1 cellular context compared by ENCODE assay signal in genomic region chr11:66222358-66223149, GRCh38.
TF ChIP-seq lines count a peak whose summit lies in the region.

No MANE protein-coding gene starts in this region.

TF ChIP-seq in HepG2, 621 proteins besides CTCF, POLR2A, EP300 and RAD21 (continues in another document):
- TF ChIP-seq ZNF232 (CRISPR knock-in tag; IDR thresholded peaks at IDR 0.05; ENCODE audit: borderline replicate concordance), result no peak
- TF ChIP-seq ZNF549 (CRISPR knock-in tag; IDR thresholded peaks at IDR 0.05), result no peak
- TF ChIP-seq CBX2 (IDR thresholded peaks at IDR 0.05; ENCODE audit: low read depth, low read length), result no peak
- no peak for TF ChIP-seq CBX2 (CRISPR knock-in tag; IDR thresholded peaks at IDR 0.05; ENCODE audit: low read depth)
- TF ChIP-seq IRF9 (CRISPR knock-in tag; IDR thresholded peaks at IDR 0.05; ENCODE audit: borderline replicate concordance), result no peak
- TF ChIP-seq MYPOP (CRISPR knock-in tag; IDR thresholded peaks at IDR 0.05), result no peak
- peak; percentile 58; the same call in 1 of the 2 replicates for TF ChIP-seq ZNF782 (CRISPR knock-in tag; IDR thresholded peaks at IDR 0.05; ENCODE audit: borderline replicate concordance)
- no peak for TF ChIP-seq NR1H2 (CRISPR knock-in tag; IDR thresholded peaks at IDR 0.05; ENCODE audit: borderline replicate concordance, low read depth)
- no peak for TF ChIP-seq ZNF720 (CRISPR knock-in tag; IDR thresholded peaks at IDR 0.05)
- no peak for TF ChIP-seq PRDM4 (CRISPR knock-in tag; IDR thresholded peaks at IDR 0.05; ENCODE audit: borderline replicate concordance)
- TF ChIP-seq ZFP36 (IDR thresholded peaks at IDR 0.05; ENCODE audit: borderline replicate concordance, low read depth, low read length, partially characterized antibody), result no peak
- TF ChIP-seq AHR (CRISPR knock-in tag; IDR thresholded peaks at IDR 0.05), result 0 out of 2 replicates have a peak, but pooled peaks have one; percentile 66
- TF ChIP-seq ZNF234 (CRISPR knock-in tag; conservative IDR thresholded peaks at IDR 0.05), result no peak
- TF ChIP-seq NR2F6 (IDR thresholded peaks at IDR 0.05), result no peak
- peak; percentile 33; the same call in 1 of the 2 replicates for TF ChIP-seq NR2F6 (CRISPR knock-in tag; IDR thresholded peaks at IDR 0.05)
- no peak for TF ChIP-seq ZNF292 (CRISPR knock-in tag; IDR thresholded peaks at IDR 0.05; ENCODE audit: borderline replicate concordance, low read depth)
- no peak for TF ChIP-seq ZNF547 (CRISPR knock-in tag; IDR thresholded peaks at IDR 0.05)
- no peak for TF ChIP-seq FOSL1 (CRISPR knock-in tag; IDR thresholded peaks at IDR 0.05; ENCODE audit: borderline replicate concordance)
- TF ChIP-seq BCLAF1 (IDR thresholded peaks at IDR 0.05), result no peak
- peak; percentile 61; the same call in 1 of the 2 replicates for TF ChIP-seq ZNF501 (CRISPR knock-in tag; IDR thresholded peaks at IDR 0.05)
- TF ChIP-seq CC2D1A (CRISPR knock-in tag; IDR thresholded peaks at IDR 0.05), result no peak
- no peak for TF ChIP-seq TCF7 (IDR thresholded peaks at IDR 0.05; ENCODE audit: low read depth)
- TF ChIP-seq MAX (IDR thresholded peaks at IDR 0.05), result peak; percentile 70; the same call in 1 of the 2 replicates
- peak; percentile 42; the same call in 1 of the 2 replicates for TF ChIP-seq FOXP4 (CRISPR knock-in tag; IDR thresholded peaks at IDR 0.05)
- TF ChIP-seq ZNF354B (CRISPR knock-in tag; IDR thresholded peaks at IDR 0.05), result no peak
- TF ChIP-seq KDM5B (CRISPR knock-in tag; IDR thresholded peaks at IDR 0.05; ENCODE audit: borderline replicate concordance), result no peak; the same call in 1 of the 2 replicates
- TF ChIP-seq SKIL (CRISPR knock-in tag; IDR thresholded peaks at IDR 0.05; ENCODE audit: borderline replicate concordance), result no peak
- peak in 1 of 2 experiments; percentile 81; a peak in 2 of 4 replicates for TF ChIP-seq KLF16 (CRISPR knock-in tag; IDR thresholded peaks at IDR 0.05)
- TF ChIP-seq ZNF83 (CRISPR knock-in tag; IDR thresholded peaks at IDR 0.05; ENCODE audit: borderline replicate concordance), result no peak
- no peak for TF ChIP-seq TFAP4 (IDR thresholded peaks at IDR 0.05; ENCODE audit: borderline replicate concordance, low read depth)
- no peak for TF ChIP-seq ETS1 (CRISPR knock-in tag; IDR thresholded peaks at IDR 0.05)
- TF ChIP-seq JUNB (CRISPR knock-in tag; IDR thresholded peaks at IDR 0.05; ENCODE audit: borderline replicate concordance), result no peak
- no peak for TF ChIP-seq MXD1 (CRISPR knock-in tag; IDR thresholded peaks at IDR 0.05)
- peak; percentile 74; the same call in 1 of the 2 replicates for TF ChIP-seq ZBED4 (CRISPR knock-in tag; IDR thresholded peaks at IDR 0.05; ENCODE audit: borderline replicate concordance)
- TF ChIP-seq TERF1 (CRISPR knock-in tag; IDR thresholded peaks at IDR 0.05), result no peak
- peak; percentile 87 for TF ChIP-seq CEBPB (IDR thresholded peaks at IDR 0.05; ENCODE audit: borderline replicate concordance, low read depth, low read length)
- TF ChIP-seq ZNF121 (CRISPR knock-in tag; IDR thresholded peaks at IDR 0.05), result no peak
- TF ChIP-seq MBD4 (IDR thresholded peaks at IDR 0.05; ENCODE audit: borderline replicate concordance, low read length), result no peak
- no peak for TF ChIP-seq WIZ (CRISPR knock-in tag; IDR thresholded peaks at IDR 0.05)
